ENCODE assay signal across 1 cellular context in the genomic region with DNA sequence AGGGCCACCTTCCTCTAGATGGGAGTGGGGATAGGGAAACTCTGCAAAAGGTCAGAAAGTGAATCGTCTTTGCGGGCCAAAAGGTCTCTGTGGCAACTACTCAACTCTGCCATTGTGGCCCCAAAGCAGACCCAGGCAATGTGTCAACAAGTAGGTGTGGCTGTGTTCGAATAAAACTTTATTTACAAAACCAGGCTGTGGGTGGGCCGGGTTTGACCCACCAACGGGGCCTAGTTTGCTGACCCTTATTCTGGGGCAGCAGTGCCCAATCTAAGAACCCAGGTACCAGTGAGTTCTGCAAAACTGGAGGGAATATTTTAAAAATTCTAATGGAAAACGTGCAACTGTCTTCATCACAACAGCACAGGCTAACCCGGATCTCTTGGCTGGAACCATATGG.
TF ChIP-seq lines count a peak whose summit lies in the region.

No MANE protein-coding gene starts in this region.

TF ChIP-seq in HepG2, 621 proteins besides CTCF, POLR2A, EP300 and RAD21:
- TF ChIP-seq ZBTB40 (IDR thresholded peaks at IDR 0.05) (no peak), ZBTB40 (CRISPR knock-in tag; IDR thresholded peaks at IDR 0.05) (peak; percentile 78; the same call in 1 of the 2 replicates), ZNF672 (CRISPR knock-in tag; IDR thresholded peaks at IDR 0.05) (no peak)
